24 cellular contexts compared by ENCODE assay signal in genomic region chr4:182369211-182369610, GRCh38.
DNase-seq lines count a peak whose midpoint lies in the region; ATAC-seq and TF ChIP-seq lines count a peak whose summit lies in the region.
"Had no signal": no experiment of that assay in that cellular context is flagged by ENCODE, and none has a peak within 500 bp of the region (broad histone marks: within the 10 kb centered on the region; RNA-seq: fewer than 3 reads in every experiment).

No MANE protein-coding gene starts in this region.

- no peak for ATAC-seq in GM23338
- no peak for ATAC-seq in activated CD4-positive, alpha-beta T cell treated with anti-CD3 and anti-CD28 coated beads for 36 hours
- no peak for ATAC-seq in stimulated activated naive CD8-positive, alpha-beta T cell treated with anti-CD3 and anti-CD28 coated beads, Interleukin-15, Interleukin-2, amounts not matched to agents 100 U/mL and 50 U/mL, for 24 hours
- ATAC-seq in HG03457 (IDR thresholded peaks at IDR 0.05; ENCODE audit: unreplicated experiment) = no peak
- ATAC-seq: activated CD8-positive, alpha-beta T cell treated with anti-CD3 and anti-CD28 coated beads for 36 hours; GM12878; heart left ventricle; naive thymus-derived CD4-positive, alpha-beta T cell; sciatic nerve had no signal

- POLR2A ChIA-PET in activated CD4-positive, alpha-beta T cell treated with anti-CD3 and anti-CD28 coated beads for 36 hours (lab: Charles Lee) = no interaction called here

- H3K27ac ChIP-seq in GM23338 (ENCODE audit: low read depth) (no peak overlapping the region), SJCRH30 (peak overlapping the region; percentile 53)
- H3K27ac ChIP-seq: BLaER1 treated with 17β-estradiol and CSF1 and Interleukin-3, amounts not matched to agents 10 nM and 100 nM; heart left ventricle; parathyroid adenoma; uterus; WERI-Rb-1 had no signal

- TF ChIP-seq CTCF in GM23338 (conservative IDR thresholded peaks at IDR 0.05; ENCODE audit: low read depth in 2 of 2) (no peak), fibroblast of mammary gland (conservative IDR thresholded peaks at IDR 0.05; ENCODE audit: control insufficient read depth, insufficient read depth, low read depth, low read length) (no peak)

- no peaks in the 10 kb centered on the region for H3K9me3 ChIP-seq in SJCRH30 (replicated peaks)
- H3K9me3 ChIP-seq: heart left ventricle, uterus had no signal

- H3K27ac Mint-ChIP-seq in GM23338 = no peak overlapping the region
- no peak overlapping the region for H3K27ac Mint-ChIP-seq in activated CD4-positive, alpha-beta T cell treated with anti-CD3 and anti-CD28 coated beads for 36 hours
- H3K27ac Mint-ChIP-seq: activated CD8-positive, alpha-beta T cell treated with anti-CD3 and anti-CD28 coated beads for 36 hours; activated naive CD4-positive, alpha-beta T cell treated with anti-CD3 and anti-CD28 coated beads, Interleukin-2, amount 50 U/mL, for 24 hours; activated T-cell treated with anti-CD3 and anti-CD28 coated beads, Interleukin-2, amount 50 U/mL, for 24 hours; brain; naive thymus-derived CD4-positive, alpha-beta T cell had no signal

- intact Hi-C loops in activated CD4-positive, alpha-beta T cell treated with anti-CD3 and anti-CD28 coated beads for 36 hours (cut with DNase I, micrococcal nuclease) = no loop called here

- no peaks in the 10 kb centered on the region; the same call in 2 of the 3 replicates for H3K9me3 Mint-ChIP-seq in GM23338
- no peaks in the 10 kb centered on the region for H3K9me3 Mint-ChIP-seq in activated CD4-positive, alpha-beta T cell treated with anti-CD3 and anti-CD28 coated beads for 36 hours (ENCODE audit: low read depth)
- H3K9me3 Mint-ChIP-seq: activated CD8-positive, alpha-beta T cell treated with anti-CD3 and anti-CD28 coated beads for 36 hours; activated naive CD4-positive, alpha-beta T cell treated with anti-CD3 and anti-CD28 coated beads, Interleukin-2, amount 50 U/mL, for 24 hours; activated T-cell treated with anti-CD3 and anti-CD28 coated beads, Interleukin-2, amount 50 U/mL, for 24 hours had no signal

- H3K27me3 Mint-ChIP-seq in GM23338 (ENCODE audit: insufficient read depth, low read depth, poor library complexity) = no peaks in the 10 kb centered on the region
- peaks cover 12% of the 10 kb centered on the region for H3K27me3 Mint-ChIP-seq in activated CD4-positive, alpha-beta T cell treated with anti-CD3 and anti-CD28 coated beads for 36 hours
- H3K27me3 Mint-ChIP-seq: activated CD8-positive, alpha-beta T cell treated with anti-CD3 and anti-CD28 coated beads for 36 hours; activated naive CD4-positive, alpha-beta T cell treated with anti-CD3 and anti-CD28 coated beads, Interleukin-2, amount 50 U/mL, for 24 hours; brain had no signal

- DNase-seq in GM23338 (ENCODE audit: low spot score) (peak; percentile 14), SJCRH30 (peak; percentile 12 to 72), fibroblast of mammary gland (ENCODE audit: low read depth) (peak; percentile 20), stromal cell of bone marrow (ENCODE audit: low read depth) (peak; percentile 9)
- no peak for DNase-seq in activated CD4-positive, alpha-beta T cell treated with anti-CD3 and anti-CD28 coated beads for 36 hours
- DNase-seq in stimulated activated naive CD8-positive, alpha-beta T cell treated with anti-CD3 and anti-CD28 coated beads, Interleukin-15, Interleukin-2, amounts not matched to agents 100 U/mL and 50 U/mL, for 24 hours = no peak
- DNase-seq: activated CD8-positive, alpha-beta T cell treated with anti-CD3 and anti-CD28 coated beads for 36 hours; activated T-cell treated with anti-CD3 and anti-CD28 coated beads, Interleukin-2, amount 50 U/mL, for 24 hours; erythroblast; heart left ventricle; islet precursor cell; naive thymus-derived CD4-positive, alpha-beta T cell; NCI-H146; NCI-H2227 treated with DMSO at 0.1 percent for 48 hours; T-helper 1 cell; uterus; WERI-Rb-1 had no signal

- peaks cover 28% of the 10 kb centered on the region for H3K4me1 Mint-ChIP-seq in GM23338
- H3K4me1 Mint-ChIP-seq in activated CD4-positive, alpha-beta T cell treated with anti-CD3 and anti-CD28 coated beads for 36 hours = no peaks in the 10 kb centered on the region
- H3K4me1 Mint-ChIP-seq: activated naive CD4-positive, alpha-beta T cell treated with anti-CD3 and anti-CD28 coated beads, Interleukin-2, amount 50 U/mL, for 24 hours; naive thymus-derived CD4-positive, alpha-beta T cell had no signal

- H3K4me3 ChIP-seq in GM23338 = no peak overlapping the region
- H3K4me3 ChIP-seq in SJCRH30 = no peak overlapping the region
- H3K4me3 ChIP-seq in fibroblast of mammary gland (ENCODE audit: control insufficient read depth, low read depth, low read length) = no peak overlapping the region
- H3K4me3 ChIP-seq: BLaER1 treated with 17β-estradiol and CSF1 and Interleukin-3, amounts not matched to agents 10 nM and 100 nM; GM12878; heart left ventricle; uterus had no signal

- peak overlapping the region; percentile 48 for H3K4me2 ChIP-seq in GM23338

- peaks cover 7% of the 10 kb centered on the region; the same call in 2 of the 3 replicates for H3K36me3 Mint-ChIP-seq in GM23338 (ENCODE audit: low read depth)
- no peaks in the 10 kb centered on the region for H3K36me3 Mint-ChIP-seq in activated CD4-positive, alpha-beta T cell treated with anti-CD3 and anti-CD28 coated beads for 36 hours (ENCODE audit: low read depth)
- H3K36me3 Mint-ChIP-seq: activated naive CD4-positive, alpha-beta T cell treated with anti-CD3 and anti-CD28 coated beads, Interleukin-2, amount 50 U/mL, for 24 hours; naive thymus-derived CD4-positive, alpha-beta T cell had no signal

- H3K9me2 ChIP-seq in GM23338 (ENCODE audit: insufficient read depth) = no peaks in the 10 kb centered on the region

- H2AFZ ChIP-seq in GM23338 = no peak overlapping the region
- H2AFZ ChIP-seq: parathyroid adenoma had no signal

- no peak overlapping the region for H3K4me3 Mint-ChIP-seq in GM23338
- no peak overlapping the region for H3K4me3 Mint-ChIP-seq in activated CD4-positive, alpha-beta T cell treated with anti-CD3 and anti-CD28 coated beads for 36 hours
- H3K4me3 Mint-ChIP-seq: activated CD8-positive, alpha-beta T cell treated with anti-CD3 and anti-CD28 coated beads for 36 hours; activated naive CD4-positive, alpha-beta T cell treated with anti-CD3 and anti-CD28 coated beads, Interleukin-2, amount 50 U/mL, for 24 hours; activated T-cell treated with anti-CD3 and anti-CD28 coated beads, Interleukin-2, amount 50 U/mL, for 24 hours; brain; naive thymus-derived CD4-positive, alpha-beta T cell had no signal

- CTCF ChIA-PET in activated CD4-positive, alpha-beta T cell treated with anti-CD3 and anti-CD28 coated beads for 36 hours (lab: Charles Lee) = no interaction called here

- H3K36me3 ChIP-seq in GM23338 (ENCODE audit: insufficient read depth) (no peaks in the 10 kb centered on the region), SJCRH30 (no peaks in the 10 kb centered on the region)
- H3K36me3 ChIP-seq: heart left ventricle, uterus, WERI-Rb-1 had no signal

- H3K27me3 ChIP-seq in GM23338 (ENCODE audit: insufficient read depth) (no peaks in the 10 kb centered on the region), SJCRH30 (no peaks in the 10 kb centered on the region)
- H3K27me3 ChIP-seq: BLaER1 treated with 17β-estradiol and CSF1 and Interleukin-3, amounts not matched to agents 10 nM and 100 nM; heart left ventricle; uterus had no signal

- H3K79me2 ChIP-seq in GM23338 (replicated peaks; ENCODE audit: insufficient read depth) = no peaks in the 10 kb centered on the region
- H3K79me2 ChIP-seq: parathyroid adenoma had no signal

- H4K20me1 ChIP-seq in GM23338 (replicated peaks; ENCODE audit: insufficient read depth) = no peaks in the 10 kb centered on the region
- H4K20me1 ChIP-seq: BLaER1 treated with 17β-estradiol and CSF1 and Interleukin-3, amounts not matched to agents 10 nM and 100 nM had no signal

- no peaks in the 10 kb centered on the region for H3F3A ChIP-seq in GM23338 (replicated peaks; ENCODE audit: low read depth)

- H3K4me1 ChIP-seq in GM23338 (ENCODE audit: insufficient read depth) (peaks cover 25% of the 10 kb centered on the region), SJCRH30 (peaks cover 23% of the 10 kb centered on the region)
- H3K4me1 ChIP-seq: heart left ventricle, parathyroid adenoma, uterus had no signal

TF ChIP-seq in GM23338, 12 proteins besides CTCF, POLR2A, EP300 and RAD21 (continues in another document):
- TF ChIP-seq, protein P1, sequence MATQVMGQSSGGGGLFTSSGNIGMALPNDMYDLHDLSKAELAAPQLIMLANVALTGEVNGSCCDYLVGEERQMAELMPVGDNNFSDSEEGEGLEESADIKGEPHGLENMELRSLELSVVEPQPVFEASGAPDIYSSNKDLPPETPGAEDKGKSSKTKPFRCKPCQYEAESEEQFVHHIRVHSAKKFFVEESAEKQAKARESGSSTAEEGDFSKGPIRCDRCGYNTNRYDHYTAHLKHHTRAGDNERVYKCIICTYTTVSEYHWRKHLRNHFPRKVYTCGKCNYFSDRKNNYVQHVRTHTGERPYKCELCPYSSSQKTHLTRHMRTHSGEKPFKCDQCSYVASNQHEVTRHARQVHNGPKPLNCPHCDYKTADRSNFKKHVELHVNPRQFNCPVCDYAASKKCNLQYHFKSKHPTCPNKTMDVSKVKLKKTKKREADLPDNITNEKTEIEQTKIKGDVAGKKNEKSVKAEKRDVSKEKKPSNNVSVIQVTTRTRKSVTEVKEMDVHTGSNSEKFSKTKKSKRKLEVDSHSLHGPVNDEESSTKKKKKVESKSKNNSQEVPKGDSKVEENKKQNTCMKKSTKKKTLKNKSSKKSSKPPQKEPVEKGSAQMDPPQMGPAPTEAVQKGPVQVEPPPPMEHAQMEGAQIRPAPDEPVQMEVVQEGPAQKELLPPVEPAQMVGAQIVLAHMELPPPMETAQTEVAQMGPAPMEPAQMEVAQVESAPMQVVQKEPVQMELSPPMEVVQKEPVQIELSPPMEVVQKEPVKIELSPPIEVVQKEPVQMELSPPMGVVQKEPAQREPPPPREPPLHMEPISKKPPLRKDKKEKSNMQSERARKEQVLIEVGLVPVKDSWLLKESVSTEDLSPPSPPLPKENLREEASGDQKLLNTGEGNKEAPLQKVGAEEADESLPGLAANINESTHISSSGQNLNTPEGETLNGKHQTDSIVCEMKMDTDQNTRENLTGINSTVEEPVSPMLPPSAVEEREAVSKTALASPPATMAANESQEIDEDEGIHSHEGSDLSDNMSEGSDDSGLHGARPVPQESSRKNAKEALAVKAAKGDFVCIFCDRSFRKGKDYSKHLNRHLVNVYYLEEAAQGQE (IDR thresholded peaks at IDR 0.05; ENCODE audit: unreplicated experiment) = no peak
- TF ChIP-seq STAT1 (IDR thresholded peaks at IDR 0.05; ENCODE audit: unreplicated experiment) (no peak), JUNB (IDR thresholded peaks at IDR 0.05; ENCODE audit: unreplicated experiment) (no peak), CREB1 (CRISPR knock-in tag; IDR thresholded peaks at IDR 0.05; ENCODE audit: low read depth) (no peak), NANOG (IDR thresholded peaks at IDR 0.05; ENCODE audit: borderline replicate concordance) (no peak)

Comparison
In these comparisons a context has a peak if more than half of its experiments do, and no peak if none do; other contexts are left out.
1. DNase-seq: peak in GM23338 (single experiment), SJCRH30 (2 of 2), fibroblast of mammary gland (single experiment) and stromal cell of bone marrow (single experiment); none in activated CD4-positive, alpha-beta T cell treated with anti-CD3 and anti-CD28 coated beads for 36 hours (single experiment) and stimulated activated naive CD8-positive, alpha-beta T cell treated with anti-CD3 and anti-CD28 coated beads, Interleukin-15, Interleukin-2, amounts not matched to agents 100 U/mL and 50 U/mL, for 24 hours (single experiment).